ENCODE assay signal across 15 cellular contexts in genomic region chr7:17633099-17633498, GRCh38.
A peak's percentile ranks its signal among the peaks of the same experiment; 100 is the strongest.
DNase-seq lines count a peak whose midpoint lies in the region; ATAC-seq, FAIRE-seq and TF ChIP-seq lines count a peak whose summit lies in the region.
"Had no signal": no experiment of that assay in that cellular context is flagged by ENCODE, and none has a peak within 500 bp of the region (broad histone marks: within the 10 kb centered on the region; RNA-seq: fewer than 3 reads in every experiment).

No MANE protein-coding gene starts in this region.

- H3K9me3 ChIP-seq in endothelial cell of umbilical vein (replicated peaks; ENCODE audit: control insufficient read depth, insufficient read depth, low read length), result no peaks in the 10 kb centered on the region
- H3K9me3 ChIP-seq in spleen, result no peaks in the 10 kb centered on the region
- H3K9me3 ChIP-seq: heart left ventricle had no signal

- H3K36me3 Mint-ChIP-seq in effector memory CD8-positive, alpha-beta T cell (ENCODE audit: insufficient read depth), result no peaks in the 10 kb centered on the region

- no peak overlapping the region for H3K27ac Mint-ChIP-seq in effector memory CD8-positive, alpha-beta T cell
- H3K27ac Mint-ChIP-seq: activated CD8-positive, alpha-beta T cell treated with anti-CD3 and anti-CD28 coated beads, Interleukin-2, amount 10 ng/mL, durations not matched to agents 7 days and 5 days; activated naive CD4-positive, alpha-beta T cell treated with anti-CD3 and anti-CD28 coated beads for 36 hours; T-helper 2 cell treated with Interferon-gamma antibody and Interleukin-4, amounts not matched to agents 5 μg/mL and 100 μg/mL, for 36 hours had no signal

- H3K23ac ChIP-seq in mesendoderm (ENCODE audit: low read length), result no peak overlapping the region

- H3K36me3 ChIP-seq in endothelial cell of umbilical vein (ENCODE audit: control insufficient read depth in 2 of 2, extremely low read depth in 1 of 2, insufficient read depth in 2 of 2, low read length in 2 of 2) (no peaks in the 10 kb centered on the region), mesendoderm (ENCODE audit: control insufficient read depth, insufficient read depth, low read length) (no peaks in the 10 kb centered on the region), spleen (no peaks in the 10 kb centered on the region)
- H3K36me3 ChIP-seq: heart left ventricle had no signal

- no peak for TF ChIP-seq CTCF in endothelial cell of umbilical vein (IDR thresholded peaks at IDR 0.05; ENCODE audit: extremely low read depth in 1 of 2, insufficient read depth in 1 of 2, low read depth in 1 of 2, low read length in 2 of 2)
- no peak for TF ChIP-seq CTCF in spleen (IDR thresholded peaks at IDR 0.05 in 8 of 11, conservative IDR thresholded peaks at IDR 0.05 in 3 of 11)

- H3K4me1 ChIP-seq in endothelial cell of umbilical vein (ENCODE audit: control insufficient read depth, extremely low read depth, insufficient read depth, low read length), result no peaks in the 10 kb centered on the region
- no peaks in the 10 kb centered on the region for H3K4me1 ChIP-seq in mesendoderm (ENCODE audit: control insufficient read depth, low read depth, low read length)
- no peaks in the 10 kb centered on the region for H3K4me1 ChIP-seq in spleen

- H3K27me3 Mint-ChIP-seq in effector memory CD8-positive, alpha-beta T cell, result peaks cover 8 to 18% of the 10 kb centered on the region in 2 donors

- no peak overlapping the region for H3K18ac ChIP-seq in mesendoderm (ENCODE audit: low read length)

- H3K27ac ChIP-seq in endothelial cell of umbilical vein (ENCODE audit: insufficient read depth, low read depth, low read length) (no peak overlapping the region), mesendoderm (ENCODE audit: low read depth, low read length) (no peak overlapping the region), spleen (no peak overlapping the region)
- H3K27ac ChIP-seq: C4-2B, coronary artery, heart left ventricle had no signal

- FAIRE-seq in endothelial cell of umbilical vein (lab: Jason Lieb, UNC), result no peak

- no peak for ATAC-seq in effector memory CD8-positive, alpha-beta T cell (replicated peaks)
- no peak for ATAC-seq in HG02938 (IDR thresholded peaks at IDR 0.05; ENCODE audit: unreplicated experiment)
- ATAC-seq: activated CD8-positive, alpha-beta T cell treated with anti-CD3 and anti-CD28 coated beads, Interleukin-2, amount 10 ng/mL, durations not matched to agents 7 days and 5 days had no signal

- no peak overlapping the region for H3K4me3 ChIP-seq in endothelial cell of umbilical vein (replicated peaks in 1 of 3; ENCODE audit: insufficient read depth in 1 of 3, low read depth in 1 of 3, low read length in 3 of 3)
- H3K4me3 ChIP-seq in mesendoderm (ENCODE audit: low read length), result no peak overlapping the region
- H3K4me3 ChIP-seq in spleen, result no peak overlapping the region
- H3K4me3 ChIP-seq: coronary artery, heart left ventricle, lung had no signal

- no peaks in the 10 kb centered on the region for H3K79me1 ChIP-seq in mesendoderm (ENCODE audit: low read length)

- no peaks in the 10 kb centered on the region for H3K9me3 Mint-ChIP-seq in effector memory CD8-positive, alpha-beta T cell
- H3K9me3 Mint-ChIP-seq: activated naive CD4-positive, alpha-beta T cell treated with anti-CD3 and anti-CD28 coated beads for 36 hours; T-helper 2 cell treated with Interferon-gamma antibody and Interleukin-4, amounts not matched to agents 5 μg/mL and 100 μg/mL, for 36 hours had no signal

- POLR2A ChIA-PET in endothelial cell of umbilical vein (lab: Charles Lee), result interaction anchor here (0.7 kb wide), 1 partner anchor 59 kb away, joined by 8 read pairs; no protein-coding TSS in a partner anchor

- no peak overlapping the region for H2BK15ac ChIP-seq in mesendoderm (replicated peaks; ENCODE audit: low read depth)

- no CpG with 5 or more reads among the region's 1 CpG for WGBS in mesendoderm (ENCODE audit: extremely low coverage, insufficient coverage, low lambda C conversion rate)
- WGBS in spleen, 5 donors, result 75 to 100% (median 86%) methylated on average over 1 of the region's 1 CpG

- no peaks in the 10 kb centered on the region for H3K9me1 ChIP-seq in endothelial cell of umbilical vein (replicated peaks; ENCODE audit: control insufficient read depth, extremely low read depth, insufficient read depth, low read length)

- intact Hi-C loops in endothelial cell of umbilical vein (cut with micrococcal nuclease), result no loop called here
- intact Hi-C loops in spleen (cut with DNase I; ENCODE audit: low total_unique reads), result no loop called here

- no peak overlapping the region for H2BK5ac ChIP-seq in mesendoderm (ENCODE audit: low read length)

- H3K56ac ChIP-seq in mesendoderm (ENCODE audit: low read length), result no peak overlapping the region

- H2AFZ ChIP-seq in endothelial cell of umbilical vein (ENCODE audit: low read depth, low read length), result no peak overlapping the region

- no peak overlapping the region for H3K4ac ChIP-seq in mesendoderm (ENCODE audit: low read depth, low read length)

- no peak overlapping the region for H3K4me3 Mint-ChIP-seq in effector memory CD8-positive, alpha-beta T cell
- H3K4me3 Mint-ChIP-seq: activated CD8-positive, alpha-beta T cell treated with anti-CD3 and anti-CD28 coated beads, Interleukin-2, amount 10 ng/mL, durations not matched to agents 7 days and 5 days; activated naive CD4-positive, alpha-beta T cell treated with anti-CD3 and anti-CD28 coated beads for 36 hours; T-helper 2 cell treated with Interferon-gamma antibody and Interleukin-4, amounts not matched to agents 5 μg/mL and 100 μg/mL, for 36 hours had no signal

- no peaks in the 10 kb centered on the region for H4K20me1 ChIP-seq in endothelial cell of umbilical vein (replicated peaks; ENCODE audit: control insufficient read depth, extremely low read depth, insufficient read depth, low read length)

- CTCF ChIA-PET in endothelial cell of umbilical vein (lab: Charles Lee), result interaction anchor here (0.6 to 1.7 kb wide), 5 partner anchors 8 to 1711 kb away, joined by 3 to 7 read pairs (median 6); no protein-coding TSS in a partner anchor

- no peak overlapping the region for H2BK120ac ChIP-seq in mesendoderm (ENCODE audit: low read depth, low read length)

- no peaks in the 10 kb centered on the region for H3K27me3 ChIP-seq in endothelial cell of umbilical vein (ENCODE audit: control insufficient read depth in 2 of 2, insufficient read depth in 2 of 2, low read length in 2 of 2)
- no peaks in the 10 kb centered on the region for H3K27me3 ChIP-seq in mesendoderm (ENCODE audit: insufficient read depth, low read length, poor library complexity)
- H3K27me3 ChIP-seq in spleen (replicated peaks in 1 of 7), result no peaks in the 10 kb centered on the region
- H3K27me3 ChIP-seq: heart left ventricle had no signal

- H3K9ac ChIP-seq in endothelial cell of umbilical vein (replicated peaks; ENCODE audit: extremely low read depth, insufficient read depth, low read length), result no peak overlapping the region
- H3K9ac ChIP-seq in mesendoderm (ENCODE audit: low read length), result no peak overlapping the region

- dilution Hi-C loops in endothelial cell of umbilical vein (cut with MboI; ENCODE audit: extremely low pct_ligation_motif_present, low sequenced_read_pairs), result no loop called here

- no peak overlapping the region for H4K8ac ChIP-seq in mesendoderm (ENCODE audit: low read depth, low read length)

- BruUV-seq in endothelial cell of umbilical vein (replicated peaks; lab: Mats Ljungman, UMichigan), result no TSS peak

- DNase-seq in DMS53 (lab: John Stamatoyannopoulos, UW) (peak; percentile 79), LHCN-M2 (ENCODE audit: low read depth) (peak; percentile 78), endothelial cell of umbilical vein (ENCODE audit: low read depth, low spot score) (no peak), mesendoderm (peak; percentile 20), spleen (no peak)
- DNase-seq in effector memory CD8-positive, alpha-beta T cell, result no peak
- no peak for DNase-seq in activated CD8-positive, alpha-beta memory T cell treated with anti-CD3 and anti-CD28 coated beads, Interleukin-2, amount 50 U/mL, for 48 hours
- DNase-seq: activated CD8-positive, alpha-beta T cell treated with anti-CD3 and anti-CD28 coated beads, Interleukin-2, amount 10 ng/mL, durations not matched to agents 7 days and 5 days; activated naive CD4-positive, alpha-beta T cell treated with anti-CD3 and anti-CD28 coated beads for 36 hours; heart left ventricle had no signal

- H3K4me2 ChIP-seq in endothelial cell of umbilical vein (ENCODE audit: insufficient read depth, low read length), result no peak overlapping the region
- H3K4me2 ChIP-seq in mesendoderm (ENCODE audit: low read length), result no peak overlapping the region

- H3K4me1 Mint-ChIP-seq in effector memory CD8-positive, alpha-beta T cell (ENCODE audit: low read depth in 2 of 2), result no peaks in the 10 kb centered on the region

- TF ChIP-seq POLR2A in endothelial cell of umbilical vein (IDR thresholded peaks at IDR 0.05; ENCODE audit: low read depth, low read length), result no peak
- no peak for TF ChIP-seq POLR2A in spleen (IDR thresholded peaks at IDR 0.05)

- H3K79me2 ChIP-seq in endothelial cell of umbilical vein (ENCODE audit: control insufficient read depth, insufficient read depth, low read length) (no peaks in the 10 kb centered on the region), mesendoderm (ENCODE audit: control insufficient read depth, insufficient read depth, low read length) (no peaks in the 10 kb centered on the region)

- no peak overlapping the region for H4K5ac ChIP-seq in mesendoderm (ENCODE audit: low read length)

- H2AK5ac ChIP-seq in mesendoderm (ENCODE audit: low read length), result no peak overlapping the region

TF ChIP-seq in endothelial cell of umbilical vein, 7 proteins besides CTCF, POLR2A, EP300 and RAD21:
- peak; percentile 20 for TF ChIP-seq FOS (IDR thresholded peaks at IDR 0.05; ENCODE audit: borderline replicate concordance, insufficient read depth, low read length)
- TF ChIP-seq MYC (IDR thresholded peaks at IDR 0.05; ENCODE audit: low read depth, low read length), result no peak

Comparison
In these comparisons a context has a peak if more than half of its experiments do, and no peak if none do; other contexts are left out.
1. DNase-seq: peak in DMS53 (single experiment), LHCN-M2 (single experiment) and mesendoderm (single experiment); none in endothelial cell of umbilical vein (single experiment), spleen (single experiment), effector memory CD8-positive, alpha-beta T cell (0 of 3) and activated CD8-positive, alpha-beta memory T cell treated with anti-CD3 and anti-CD28 coated beads, Interleukin-2, amount 50 U/mL, for 48 hours (single experiment).